8 cellular contexts compared by ENCODE assay signal in the genomic region with DNA sequence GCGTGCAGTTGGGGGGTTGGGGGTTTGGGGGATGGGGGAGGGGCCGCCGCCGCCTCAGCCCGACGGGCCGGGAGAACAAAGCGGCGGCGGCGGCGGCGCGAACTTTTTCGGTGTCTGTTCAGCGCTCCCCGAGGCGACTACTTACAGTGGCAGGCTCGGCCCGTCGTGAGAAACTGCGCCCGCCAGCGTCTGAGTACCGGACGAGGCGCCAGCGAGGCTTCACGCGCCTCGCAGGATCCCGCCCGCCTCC. TPM values are rescaled to one million over a fixed set of nuclear protein-coding genes. Genes with fewer than 3 reads are reported as not detected.
DNase-seq lines count a peak whose midpoint lies in the region; ATAC-seq and TF ChIP-seq lines count a peak whose summit lies in the region.

No MANE protein-coding gene starts in this region.

- H3K4me1 Mint-ChIP-seq in activated CD4-positive, alpha-beta memory T cell treated with anti-CD3 and anti-CD28 coated beads, Interleukin-2, amount 10 ng/mL, durations not matched to agents 7 days and 5 days, result peaks cover 32% of the 10 kb centered on the region

- H3K9ac ChIP-seq in rectal smooth muscle tissue (ENCODE audit: low read length), result no peak overlapping the region

- POLR2A ChIA-PET in BJ (lab: Charles Lee), result no interaction called here
- POLR2A ChIA-PET in activated CD4-positive, alpha-beta memory T cell treated with anti-CD3 and anti-CD28 coated beads, Interleukin-2, amount 10 ng/mL, durations not matched to agents 7 days and 5 days (lab: Charles Lee), result interaction anchor here (1.0 to 1.8 kb wide), 7 partner anchors 13 to 358 kb away, joined by 3 to 5 read pairs (median 3); a partner anchor contains a TSS

- peaks cover 29% of the 10 kb centered on the region for H3K27me3 Mint-ChIP-seq in activated CD4-positive, alpha-beta memory T cell treated with anti-CD3 and anti-CD28 coated beads, Interleukin-2, amount 10 ng/mL, durations not matched to agents 7 days and 5 days

- H3K27me3 ChIP-seq in BJ (ENCODE audit: control insufficient read depth, insufficient read depth, low read length), result no peaks in the 10 kb centered on the region
- H3K27me3 ChIP-seq in rectal smooth muscle tissue (ENCODE audit: control insufficient read depth, insufficient read depth, low read length), result no peaks in the 10 kb centered on the region

- H3K4me3 Mint-ChIP-seq in activated CD4-positive, alpha-beta memory T cell treated with anti-CD3 and anti-CD28 coated beads, Interleukin-2, amount 10 ng/mL, durations not matched to agents 7 days and 5 days, result peak overlapping the region; percentile 60

- H3K27ac ChIP-seq in rectal smooth muscle tissue (ENCODE audit: low read depth, low read length), result peak overlapping the region; percentile 88

- no peak overlapping the region for H3K27ac Mint-ChIP-seq in activated CD4-positive, alpha-beta memory T cell treated with anti-CD3 and anti-CD28 coated beads, Interleukin-2, amount 10 ng/mL, durations not matched to agents 7 days and 5 days

- no peak for TF ChIP-seq CTCF in BJ (IDR thresholded peaks at IDR 0.05; ENCODE audit: insufficient read depth, low read depth, low read length)

- DNase-seq in BJ (ENCODE audit: low read depth) (no peak), HCEC 1CT (peak; percentile 73), Right ventricle myocardium superior (peak; percentile 90), Kasumi-1 (lab: John Stamatoyannopoulos, UW) (no peak), NCI-H748 treated with DMSO at 0.1 percent for 48 hours (lab: John Stamatoyannopoulos, UW) (no peak)
- DNase-seq in activated CD4-positive, alpha-beta memory T cell treated with anti-CD3 and anti-CD28 coated beads, Interleukin-2, amount 10 ng/mL, durations not matched to agents 7 days and 5 days, result no peak

- CTCF ChIA-PET in BJ (lab: Yijun Ruan, JAX), result interaction anchor here (1.1 kb wide), 1 partner anchor 47 kb away, joined by 3 read pairs; no protein-coding TSS in a partner anchor
- CTCF ChIA-PET in activated CD4-positive, alpha-beta memory T cell treated with anti-CD3 and anti-CD28 coated beads, Interleukin-2, amount 10 ng/mL, durations not matched to agents 7 days and 5 days (lab: Charles Lee), result no interaction called here

- no peaks in the 10 kb centered on the region for H3K36me3 ChIP-seq in BJ (ENCODE audit: control insufficient read depth, insufficient read depth, low read length)
- no peaks in the 10 kb centered on the region for H3K36me3 ChIP-seq in rectal smooth muscle tissue (ENCODE audit: control insufficient read depth, insufficient read depth, low read length)

- H3K4me3 ChIP-seq in BJ (ENCODE audit: low read depth, low read length), result peak overlapping the region; percentile 83
- peak overlapping the region; percentile 94 for H3K4me3 ChIP-seq in rectal smooth muscle tissue (ENCODE audit: low read length)

- no peaks in the 10 kb centered on the region for H3K9me3 Mint-ChIP-seq in activated CD4-positive, alpha-beta memory T cell treated with anti-CD3 and anti-CD28 coated beads, Interleukin-2, amount 10 ng/mL, durations not matched to agents 7 days and 5 days

- ATAC-seq in Right ventricle myocardium superior (ENCODE audit: poor library complexity), result no peak
- no peak for ATAC-seq in HG03439 (IDR thresholded peaks at IDR 0.05; ENCODE audit: unreplicated experiment)

- peaks cover 5% of the 10 kb centered on the region for H3K4me1 ChIP-seq in rectal smooth muscle tissue (ENCODE audit: control insufficient read depth, insufficient read depth, low read length)

- intact Hi-C loops in Right ventricle myocardium superior (cut with DNase I), result loop anchor here (10.0 kb wide), 1 partner anchor 1050 kb away; a partner anchor contains a TSS

- peaks cover 9% of the 10 kb centered on the region for H3K36me3 Mint-ChIP-seq in activated CD4-positive, alpha-beta memory T cell treated with anti-CD3 and anti-CD28 coated beads, Interleukin-2, amount 10 ng/mL, durations not matched to agents 7 days and 5 days (ENCODE audit: low read depth)

RNA-seq across cellular contexts. Expression of a gene that starts 0.2 kb away (rescaled TPM):
- polyA plus RNA-seq in BJ (2011; rRNA removed), result 12.7 and 21.9 TPM in 2 replicates
- polyA minus RNA-seq in BJ (2011; rRNA and poly(A)+ RNA removed), result 15.3 and 16.5 TPM in 2 replicates
- 10 to 100 TPM; 19.3 to 20.6 TPM for total RNA-seq in activated CD4-positive, alpha-beta memory T cell treated with anti-CD3 and anti-CD28 coated beads, Interleukin-2, amount 10 ng/mL, durations not matched to agents 7 days and 5 days
- total RNA-seq in Right ventricle myocardium superior, result 10.4 TPM

RNA-seq across cellular contexts. Expression of a gene that starts 20.0 kb away (rescaled TPM):
- 15.9 and 18.1 TPM in 2 replicates for polyA plus RNA-seq in BJ (2011; rRNA removed)
- polyA minus RNA-seq in BJ (2011; rRNA and poly(A)+ RNA removed), result 6.0 and 11.7 TPM in 2 replicates
- not detected for total RNA-seq in activated CD4-positive, alpha-beta memory T cell treated with anti-CD3 and anti-CD28 coated beads, Interleukin-2, amount 10 ng/mL, durations not matched to agents 7 days and 5 days
- 1.2 TPM for total RNA-seq in Right ventricle myocardium superior

Comparison
In these comparisons a context has a peak if more than half of its experiments do, and no peak if none do; other contexts are left out.
1. DNase-seq: peak in HCEC 1CT (single experiment) and Right ventricle myocardium superior (single experiment); none in BJ (single experiment), activated CD4-positive, alpha-beta memory T cell treated with anti-CD3 and anti-CD28 coated beads, Interleukin-2, amount 10 ng/mL, durations not matched to agents 7 days and 5 days (single experiment), Kasumi-1 (0 of 2) and NCI-H748 treated with DMSO at 0.1 percent for 48 hours (single experiment).